In the genomic region with DNA sequence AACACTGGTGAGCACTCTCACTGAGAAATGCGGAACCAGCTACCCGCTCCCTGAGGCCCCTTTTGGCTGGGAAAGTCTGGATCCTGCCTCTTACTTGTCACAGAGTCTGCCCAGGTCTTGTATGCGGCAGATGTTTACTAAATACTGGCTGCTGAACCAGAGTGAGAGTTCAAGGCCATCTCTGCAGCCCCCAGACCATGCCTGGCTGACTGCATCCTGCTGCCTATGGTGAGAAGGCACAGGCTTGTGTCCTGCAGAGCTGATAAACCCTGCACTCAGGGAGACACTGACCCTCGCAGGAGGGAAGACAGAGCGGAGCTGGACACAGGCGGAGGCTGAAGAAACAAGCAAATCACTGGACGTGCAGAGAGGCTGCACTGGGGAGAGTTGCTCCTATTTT, we compare ENCODE assay signal across 1 cellular context.
TF ChIP-seq lines count a peak whose summit lies in the region.

No MANE protein-coding gene starts in this region.

TF ChIP-seq in SK-N-SH treated with all-trans-retinoic acid at 6 μM for 48 hours, 23 proteins besides CTCF, POLR2A, EP300 and RAD21 (continued from another document):
- TF ChIP-seq, protein P1, sequence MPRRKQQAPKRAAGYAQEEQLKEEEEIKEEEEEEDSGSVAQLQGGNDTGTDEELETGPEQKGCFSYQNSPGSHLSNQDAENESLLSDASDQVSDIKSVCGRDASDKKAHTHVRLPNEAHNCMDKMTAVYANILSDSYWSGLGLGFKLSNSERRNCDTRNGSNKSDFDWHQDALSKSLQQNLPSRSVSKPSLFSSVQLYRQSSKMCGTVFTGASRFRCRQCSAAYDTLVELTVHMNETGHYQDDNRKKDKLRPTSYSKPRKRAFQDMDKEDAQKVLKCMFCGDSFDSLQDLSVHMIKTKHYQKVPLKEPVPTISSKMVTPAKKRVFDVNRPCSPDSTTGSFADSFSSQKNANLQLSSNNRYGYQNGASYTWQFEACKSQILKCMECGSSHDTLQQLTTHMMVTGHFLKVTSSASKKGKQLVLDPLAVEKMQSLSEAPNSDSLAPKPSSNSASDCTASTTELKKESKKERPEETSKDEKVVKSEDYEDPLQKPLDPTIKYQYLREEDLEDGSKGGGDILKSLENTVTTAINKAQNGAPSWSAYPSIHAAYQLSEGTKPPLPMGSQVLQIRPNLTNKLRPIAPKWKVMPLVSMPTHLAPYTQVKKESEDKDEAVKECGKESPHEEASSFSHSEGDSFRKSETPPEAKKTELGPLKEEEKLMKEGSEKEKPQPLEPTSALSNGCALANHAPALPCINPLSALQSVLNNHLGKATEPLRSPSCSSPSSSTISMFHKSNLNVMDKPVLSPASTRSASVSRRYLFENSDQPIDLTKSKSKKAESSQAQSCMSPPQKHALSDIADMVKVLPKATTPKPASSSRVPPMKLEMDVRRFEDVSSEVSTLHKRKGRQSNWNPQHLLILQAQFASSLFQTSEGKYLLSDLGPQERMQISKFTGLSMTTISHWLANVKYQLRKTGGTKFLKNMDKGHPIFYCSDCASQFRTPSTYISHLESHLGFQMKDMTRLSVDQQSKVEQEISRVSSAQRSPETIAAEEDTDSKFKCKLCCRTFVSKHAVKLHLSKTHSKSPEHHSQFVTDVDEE (CRISPR knock-in tag; IDR thresholded peaks at IDR 0.05): no peak
- no peak for TF ChIP-seq POU6F1 (CRISPR knock-in tag; IDR thresholded peaks at IDR 0.05; ENCODE audit: borderline replicate concordance, low read depth)
- no peak for TF ChIP-seq ZNF70 (CRISPR knock-in tag; IDR thresholded peaks at IDR 0.05)
- TF ChIP-seq TCF4 (CRISPR knock-in tag; IDR thresholded peaks at IDR 0.05; ENCODE audit: borderline replicate concordance): no peak
- no peak for TF ChIP-seq BACH2 (CRISPR knock-in tag; IDR thresholded peaks at IDR 0.05; ENCODE audit: borderline replicate concordance)
- TF ChIP-seq PPARA (CRISPR knock-in tag; IDR thresholded peaks at IDR 0.05; ENCODE audit: borderline replicate concordance): no peak
- TF ChIP-seq ISL1 (CRISPR knock-in tag; IDR thresholded peaks at IDR 0.05): no peak
- TF ChIP-seq, protein P2, sequence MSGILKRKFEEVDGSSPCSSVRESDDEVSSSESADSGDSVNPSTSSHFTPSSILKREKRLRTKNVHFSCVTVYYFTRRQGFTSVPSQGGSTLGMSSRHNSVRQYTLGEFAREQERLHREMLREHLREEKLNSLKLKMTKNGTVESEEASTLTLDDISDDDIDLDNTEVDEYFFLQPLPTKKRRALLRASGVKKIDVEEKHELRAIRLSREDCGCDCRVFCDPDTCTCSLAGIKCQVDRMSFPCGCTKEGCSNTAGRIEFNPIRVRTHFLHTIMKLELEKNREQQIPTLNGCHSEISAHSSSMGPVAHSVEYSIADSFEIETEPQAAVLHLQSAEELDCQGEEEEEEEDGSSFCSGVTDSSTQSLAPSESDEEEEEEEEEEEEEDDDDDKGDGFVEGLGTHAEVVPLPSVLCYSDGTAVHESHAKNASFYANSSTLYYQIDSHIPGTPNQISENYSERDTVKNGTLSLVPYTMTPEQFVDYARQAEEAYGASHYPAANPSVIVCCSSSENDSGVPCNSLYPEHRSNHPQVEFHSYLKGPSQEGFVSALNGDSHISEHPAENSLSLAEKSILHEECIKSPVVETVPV (CRISPR knock-in tag; IDR thresholded peaks at IDR 0.05): no peak
- TF ChIP-seq, protein P3, sequence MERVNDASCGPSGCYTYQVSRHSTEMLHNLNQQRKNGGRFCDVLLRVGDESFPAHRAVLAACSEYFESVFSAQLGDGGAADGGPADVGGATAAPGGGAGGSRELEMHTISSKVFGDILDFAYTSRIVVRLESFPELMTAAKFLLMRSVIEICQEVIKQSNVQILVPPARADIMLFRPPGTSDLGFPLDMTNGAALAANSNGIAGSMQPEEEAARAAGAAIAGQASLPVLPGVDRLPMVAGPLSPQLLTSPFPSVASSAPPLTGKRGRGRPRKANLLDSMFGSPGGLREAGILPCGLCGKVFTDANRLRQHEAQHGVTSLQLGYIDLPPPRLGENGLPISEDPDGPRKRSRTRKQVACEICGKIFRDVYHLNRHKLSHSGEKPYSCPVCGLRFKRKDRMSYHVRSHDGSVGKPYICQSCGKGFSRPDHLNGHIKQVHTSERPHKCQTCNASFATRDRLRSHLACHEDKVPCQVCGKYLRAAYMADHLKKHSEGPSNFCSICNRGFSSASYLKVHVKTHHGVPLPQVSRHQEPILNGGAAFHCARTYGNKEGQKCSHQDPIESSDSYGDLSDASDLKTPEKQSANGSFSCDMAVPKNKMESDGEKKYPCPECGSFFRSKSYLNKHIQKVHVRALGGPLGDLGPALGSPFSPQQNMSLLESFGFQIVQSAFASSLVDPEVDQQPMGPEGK (CRISPR knock-in tag; IDR thresholded peaks at IDR 0.05; ENCODE audit: borderline replicate concordance): no peak
- no peak for TF ChIP-seq RARB (CRISPR knock-in tag; IDR thresholded peaks at IDR 0.05)
- no peak for TF ChIP-seq GLIS3 (CRISPR knock-in tag; IDR thresholded peaks at IDR 0.05)
- TF ChIP-seq ZFP30 (CRISPR knock-in tag; IDR thresholded peaks at IDR 0.05): no peak
- no peak for TF ChIP-seq CSDC2 (CRISPR knock-in tag; IDR thresholded peaks at IDR 0.05)
